Comparison of ENCODE assay signal across 24 cellular contexts in genomic region chr5:71838286-71838685, GRCh38.
"Had no signal": no experiment of that assay in that cellular context is flagged by ENCODE, and none has a peak within 500 bp of the region (broad histone marks: within the 10 kb centered on the region; RNA-seq: fewer than 3 reads in every experiment).

No MANE protein-coding gene starts in this region.

- H3K4me1 Mint-ChIP-seq: immature natural killer cell; naive thymus-derived CD8-positive, alpha-beta T cell; nephron; stimulated activated naive B cell treated with anti-CD40 and anti-IgM and Interleukin-4, amounts not matched to agents 10 μg/mL and 1 μg/mL and 100 μg/mL, for 72 hours had no signal

- ATAC-seq: left colon; left lung; lower lobe of right lung; naive thymus-derived CD8-positive, alpha-beta T cell; right lobe of liver; stimulated activated naive B cell treated with anti-CD40 and anti-IgM and Interleukin-4, amounts not matched to agents 10 μg/mL and 1 μg/mL and 100 μg/mL, for 72 hours; stimulated activated naive CD8-positive, alpha-beta T cell treated with anti-CD3 and anti-CD28 coated beads, Interleukin-15, Interleukin-2, amounts not matched to agents 100 U/mL and 50 U/mL, for 24 hours; upper lobe of right lung had no signal

- H3K4me3 Mint-ChIP-seq: immature natural killer cell; naive thymus-derived CD8-positive, alpha-beta T cell; nephron; stimulated activated naive B cell treated with anti-CD40 and anti-IgM and Interleukin-4, amounts not matched to agents 10 μg/mL and 1 μg/mL and 100 μg/mL, for 72 hours had no signal

- H3K27me3 ChIP-seq: left lung, ovary, right atrium auricular region, right lobe of liver, stomach, tibial artery, upper lobe of right lung had no signal

- H3K27ac Mint-ChIP-seq: immature natural killer cell; naive thymus-derived CD8-positive, alpha-beta T cell; nephron; progenitor cell of endocrine pancreas; stimulated activated naive B cell treated with anti-CD40 and anti-IgM and Interleukin-4, amounts not matched to agents 10 μg/mL and 1 μg/mL and 100 μg/mL, for 72 hours had no signal

- H3K36me3 Mint-ChIP-seq: immature natural killer cell; naive thymus-derived CD8-positive, alpha-beta T cell; stimulated activated naive B cell treated with anti-CD40 and anti-IgM and Interleukin-4, amounts not matched to agents 10 μg/mL and 1 μg/mL and 100 μg/mL, for 72 hours had no signal

- H3K4me1 ChIP-seq: left lung, lower lobe of right lung, right atrium auricular region, right lobe of liver, stomach, tibial artery, upper lobe of right lung had no signal

- H3K27me3 Mint-ChIP-seq: progenitor cell of endocrine pancreas had no signal

- H3K36me3 ChIP-seq: left lung, lower lobe of right lung, ovary, right atrium auricular region, right lobe of liver, stomach, thoracic aorta, tibial artery, upper lobe of right lung had no signal

- DNase-seq: hypothalamus; immature natural killer cell; kidney; left colon; left lung; lower lobe of right lung; mammary epithelial cell; mesenchymal stem cell; naive thymus-derived CD8-positive, alpha-beta T cell; ovary; right lobe of liver; stimulated activated CD4-positive, alpha-beta T cell treated with anti-CD3 and anti-CD28 coated beads, Interleukin-2, amount 100 ng/mL, for 24 hours; stimulated activated CD4-positive, alpha-beta T cell treated with anti-CD3 and anti-CD28 coated beads, Interleukin-4, amount 100 ng/mL, for 1 hour; stimulated activated naive B cell treated with anti-CD40 and anti-IgM and Interleukin-4, amounts not matched to agents 10 μg/mL and 1 μg/mL and 100 μg/mL, for 72 hours; stimulated activated naive CD8-positive, alpha-beta T cell treated with anti-CD3 and anti-CD28 coated beads, Interleukin-15, Interleukin-2, amounts not matched to agents 100 U/mL and 50 U/mL, for 24 hours; stomach; tibial artery; trophoblast cell; upper lobe of right lung had no signal

- H3K4me3 ChIP-seq: left lung, lower lobe of right lung, ovary, right atrium auricular region, right lobe of liver, smooth muscle cell, stomach, thoracic aorta, tibial artery, upper lobe of right lung had no signal

- H3K27ac ChIP-seq: left lung, lower lobe of right lung, ovary, right atrium auricular region, right lobe of liver, stomach, upper lobe of right lung had no signal

- H3K4me2 ChIP-seq: smooth muscle cell had no signal

- H3K9me3 Mint-ChIP-seq: immature natural killer cell; nephron; stimulated activated naive B cell treated with anti-CD40 and anti-IgM and Interleukin-4, amounts not matched to agents 10 μg/mL and 1 μg/mL and 100 μg/mL, for 72 hours had no signal
